11 cellular contexts compared by ENCODE assay signal in genomic region chr10:43404675-43405221, GRCh38. TPM values are rescaled to one million over a fixed set of nuclear protein-coding genes. Genes with fewer than 3 reads are reported as not detected.
DNase-seq lines count a peak whose midpoint lies in the region; ATAC-seq and TF ChIP-seq lines count a peak whose summit lies in the region.
"Had no signal": no experiment of that assay in that cellular context is flagged by ENCODE, and none has a peak within 500 bp of the region (broad histone marks: within the 10 kb centered on the region; RNA-seq: fewer than 3 reads in every experiment).

No MANE protein-coding gene starts in this region.

- intact Hi-C loops in CD14-positive monocyte (cut with micrococcal nuclease), result no loop called here
- intact Hi-C loops in activated B cell treated with CpG ODN at 0.5 μM for 24 hours (cut with micrococcal nuclease), result loop anchor here (5.0 kb wide), 2 partner anchors 168 to 243 kb away; partner anchors contain the start of genes ZNF239 and ZNF32

- TF ChIP-seq CTCF in CD14-positive monocyte (IDR thresholded peaks at IDR 0.05), result no peak
- no peak for TF ChIP-seq CTCF in activated B cell treated with CpG ODN at 0.5 μM for 24 hours (IDR thresholded peaks at IDR 0.05)

- peaks cover 15 to 29% of the 10 kb centered on the region in 2 donors for H3K36me3 Mint-ChIP-seq in CD14-positive monocyte
- peaks cover 52% of the 10 kb centered on the region for H3K36me3 Mint-ChIP-seq in activated B cell treated with CpG ODN at 0.5 μM for 24 hours (ENCODE audit: low read depth)
- peaks cover 9% of the 10 kb centered on the region for H3K36me3 Mint-ChIP-seq in memory B cell

- CTCF ChIA-PET in activated B cell treated with CpG ODN at 0.5 μM for 24 hours (lab: Charles Lee), result no interaction called here

- peak overlapping the region; percentile 79 to 89 for H3K4me3 Mint-ChIP-seq in CD14-positive monocyte
- peak overlapping the region; percentile 74 for H3K4me3 Mint-ChIP-seq in activated B cell treated with CpG ODN at 0.5 μM for 24 hours
- peak overlapping the region; percentile 77 for H3K4me3 Mint-ChIP-seq in memory B cell

- in situ Hi-C loops in HAP-1 (cut with MboI; ENCODE audit: low sequenced_read_pairs), result no loop called here

- POLR2A ChIA-PET in activated B cell treated with CpG ODN at 0.5 μM for 24 hours (lab: Charles Lee), result interaction anchor here (1.1 to 1.2 kb wide), 3 partner anchors 17 to 267 kb away, joined by 3 to 4 read pairs (median 3); partner anchors contain the start of genes CSGALNACT2 and ZNF487

- H3K4me1 ChIP-seq in HAP-1, result peaks cover 60% of the 10 kb centered on the region

- H3K4me1 Mint-ChIP-seq in CD14-positive monocyte, result peaks cover 62% of the 10 kb centered on the region
- H3K4me1 Mint-ChIP-seq in activated B cell treated with CpG ODN at 0.5 μM for 24 hours, result peaks cover 70% of the 10 kb centered on the region
- H3K4me1 Mint-ChIP-seq in memory B cell, result peaks cover 42% of the 10 kb centered on the region

- H3K9me3 Mint-ChIP-seq in CD14-positive monocyte (peaks cover 0 to 2% (median 0%) of the 10 kb centered on the region in 7 donors), activated B cell treated with CpG ODN at 0.5 μM for 24 hours (no peaks in the 10 kb centered on the region), memory B cell (no peaks in the 10 kb centered on the region)

- H3K4me3 ChIP-seq in HAP-1, result peak overlapping the region; percentile 77

- ATAC-seq in activated B cell treated with CpG ODN at 0.5 μM for 24 hours (ENCODE audit: low read depth) (no peak), memory B cell (ENCODE audit: low read depth) (no peak)
- ATAC-seq: pancreas had no signal

- DNase-seq in CD14-positive monocyte (ENCODE audit: low spot score) (no peak), HAP-1 (ENCODE audit: low spot score in 2 of 2) (no peak), activated B cell treated with CpG ODN at 0.5 μM for 24 hours (no peak), memory B cell (ENCODE audit: low spot score in 2 of 2) (no peak), NCI-H2029 (lab: John Stamatoyannopoulos, UW) (no peak), SW 1271 (lab: John Stamatoyannopoulos, UW) (no peak), foreskin melanocyte (no peak), NCI-H146 (lab: John Stamatoyannopoulos, UW) (no peak)
- DNase-seq: activated CD4-positive, alpha-beta T cell treated with anti-CD3 and anti-CD28 coated beads, Interleukin-2, amount 50 U/mL, for 48 hours had no signal

- peaks cover 0 to 1% (median 0%) of the 10 kb centered on the region in 3 donors for H3K27me3 Mint-ChIP-seq in CD14-positive monocyte (ENCODE audit: low read depth in 3 of 3)
- no peaks in the 10 kb centered on the region for H3K27me3 Mint-ChIP-seq in activated B cell treated with CpG ODN at 0.5 μM for 24 hours
- H3K27me3 Mint-ChIP-seq in memory B cell, result no peaks in the 10 kb centered on the region

- H3K27ac Mint-ChIP-seq in CD14-positive monocyte (peak overlapping the region; percentile 37 to 94 (median 76)), activated B cell treated with CpG ODN at 0.5 μM for 24 hours (peak overlapping the region; percentile 72), memory B cell (peak overlapping the region; percentile 100)

- H3K36me3 ChIP-seq in HAP-1 (replicated peaks), result peaks cover 30% of the 10 kb centered on the region
- H3K36me3 ChIP-seq: pancreas had no signal

- no peaks in the 10 kb centered on the region for H3K9me3 ChIP-seq in HAP-1
- H3K9me3 ChIP-seq: pancreas had no signal

- H3K27me3 ChIP-seq in HAP-1 (ENCODE audit: low read depth), result no peaks in the 10 kb centered on the region
- H3K27me3 ChIP-seq: pancreas had no signal

RNA-seq across cellular contexts. Expression of gene HNRNPF, which starts 4.2 kb away (rescaled TPM):
- 100 to 1,000 TPM; 188 to 189 TPM for polyA plus RNA-seq in CD14-positive monocyte
- total RNA-seq in activated B cell treated with CpG ODN at 0.5 μM for 24 hours, result 253 and 255 TPM in 2 replicates

RNA-seq across cellular contexts. Expression of gene ZNF487, which starts 32.2 kb away (rescaled TPM):
- polyA plus RNA-seq in CD14-positive monocyte, result 10 to 100 TPM in 1 of 2 donors, 1 to 10 TPM in 1; 8.6 to 15.6 TPM
- 2.9 and 3.4 TPM in 2 replicates for total RNA-seq in activated B cell treated with CpG ODN at 0.5 μM for 24 hours

RNA-seq across cellular contexts. Expression of gene FXYD4, which starts 33.3 kb away (rescaled TPM):
- not detected for polyA plus RNA-seq in CD14-positive monocyte
- not detected in 2 replicates for total RNA-seq in activated B cell treated with CpG ODN at 0.5 μM for 24 hours
- total RNA-seq: G401 had no signal
